In the genomic region with DNA sequence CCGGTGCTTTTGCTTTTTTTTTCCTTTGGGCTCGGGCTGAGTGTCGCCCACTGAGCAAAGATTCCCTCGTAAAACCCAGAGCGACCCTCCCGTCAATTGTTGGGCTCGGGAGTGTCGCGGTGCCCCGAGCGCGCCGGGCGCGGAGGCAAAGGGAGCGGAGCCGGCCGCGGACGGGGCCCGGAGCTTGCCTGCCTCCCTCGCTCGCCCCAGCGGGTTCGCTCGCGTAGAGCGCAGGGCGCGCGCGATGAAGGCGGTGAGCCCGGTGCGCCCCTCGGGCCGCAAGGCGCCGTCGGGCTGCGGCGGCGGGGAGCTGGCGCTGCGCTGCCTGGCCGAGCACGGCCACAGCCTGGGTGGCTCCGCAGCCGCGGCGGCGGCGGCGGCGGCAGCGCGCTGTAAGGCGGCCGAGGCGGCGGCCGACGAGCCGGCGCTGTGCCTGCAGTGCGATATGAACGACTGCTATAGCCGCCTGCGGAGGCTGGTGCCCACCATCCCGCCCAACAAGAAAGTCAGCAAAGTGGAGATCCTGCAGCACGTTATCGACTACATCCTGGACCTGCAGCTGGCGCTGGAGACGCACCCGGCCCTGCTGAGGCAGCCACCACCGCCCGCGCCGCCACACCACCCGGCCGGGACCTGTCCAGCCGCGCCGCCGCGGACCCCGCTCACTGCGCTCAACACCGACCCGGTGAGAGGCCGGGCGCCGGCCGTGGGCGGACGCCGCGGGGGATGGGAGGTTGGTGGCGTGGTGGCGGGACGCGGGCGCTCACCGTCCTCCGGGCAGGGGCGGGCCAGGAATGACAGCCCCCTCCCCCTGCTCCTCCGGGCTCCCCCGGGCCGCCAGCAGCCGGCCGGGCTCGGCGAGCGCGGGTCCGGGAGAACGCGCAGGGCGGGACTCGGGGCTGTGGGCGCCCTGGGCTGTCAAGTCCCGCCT, we compare ENCODE assay signal across 8 cellular contexts. TPM values are rescaled to one million over a fixed set of nuclear protein-coding genes. Genes with fewer than 3 reads are reported as not detected.
A peak's percentile ranks its signal among the peaks of the same experiment; 100 is the strongest.
DNase-seq lines count a peak whose midpoint lies in the region; ATAC-seq and TF ChIP-seq lines count a peak whose summit lies in the region.

No MANE protein-coding gene starts in this region.

- H3K18ac ChIP-seq in IMR-90 (ENCODE audit: low read depth, low read length): no peak overlapping the region

- H3K4me1 Mint-ChIP-seq in activated T-helper 2 cell treated with anti-CD3 and anti-CD28 coated beads, Interferon-gamma antibody, Interleukin-2, Interleukin-4, amounts not matched to agents 10 μg/mL and 5 μg/mL and 100 μg/mL, durations not matched to agents 14 hours and 24 hours and 36 hours (ENCODE audit: low read depth): peaks cover 2% of the 10 kb centered on the region

- H3K4me1 ChIP-seq in IMR-90 (ENCODE audit: control insufficient read depth, insufficient read depth, low read length) (no peaks in the 10 kb centered on the region), endocrine pancreas (ENCODE audit: control insufficient read depth, insufficient read depth, low read length) (peaks cover 13% of the 10 kb centered on the region), mesodermal cell (ENCODE audit: control insufficient read depth, insufficient read depth, low read length, poor library complexity, severe bottlenecking) (peaks cover 38% of the 10 kb centered on the region)

- H3K4me3 ChIP-seq in IMR-90 (ENCODE audit: insufficient read depth, low read depth, low read length) (peak overlapping the region; percentile 78), endocrine pancreas (ENCODE audit: control insufficient read depth, insufficient read depth, low read length) (no peak overlapping the region), mesodermal cell (ENCODE audit: extremely low read depth, insufficient read depth, low read length, poor library complexity, severe bottlenecking) (peak overlapping the region; percentile 85)

- dilution Hi-C loops in IMR-90 (cut with HindIII; ENCODE audit: low sequenced_read_pairs, unreplicated experiment): no loop called here

- H3K4me2 ChIP-seq in IMR-90 (ENCODE audit: low read depth, low read length): peak overlapping the region; percentile 91

- no TSS peak for BruUV-seq in IMR-90 (replicated peaks; lab: Mats Ljungman, UMichigan)

- H2AK9ac ChIP-seq in IMR-90 (replicated peaks; ENCODE audit: low read depth, low read length, poor library complexity): peak overlapping the region; percentile 43

- ATAC-seq in IMR-90 (ENCODE audit: low read depth): peak; percentile 30
- ATAC-seq in activated naive CD4-positive, alpha-beta T cell treated with anti-CD3 and anti-CD28 coated beads, Interleukin-2, amount 50 U/mL, for 72 hours: no peak

- intact Hi-C loops in IMR-90 (cut with micrococcal nuclease): loop anchor here (1.0 to 5.0 kb wide), 2 partner anchors 33 to 120 kb away; no protein-coding TSS in a partner anchor
- intact Hi-C loops in activated T-helper 2 cell treated with anti-CD3 and anti-CD28 coated beads, Interferon-gamma antibody, Interleukin-2, Interleukin-4, amounts not matched to agents 10 μg/mL and 5 μg/mL and 100 μg/mL, durations not matched to agents 14 hours and 24 hours and 36 hours (cut with micrococcal nuclease): loop anchor here (10.0 kb wide), 1 partner anchor 1757 kb away; the partner anchor contains the start of gene SOX4

- 0 out of 2 replicates have a peak overlapping the region, but pooled peaks have one; percentile 47 for H3K23ac ChIP-seq in IMR-90 (ENCODE audit: low read depth, low read length)

- no peak for TF ChIP-seq CTCF in IMR-90 (conservative IDR thresholded peaks at IDR 0.05; ENCODE audit: low read depth, low read length)

- WGBS in IMR-90 (ENCODE audit: extremely low coverage in 2 of 2, insufficient read length in 1 of 2), 2 experiments: 1% methylated on average over 65 of the region's 122 CpGs; no CpG with 5 or more reads in 1 of the 2 experiments
- 1% methylated on average over 84 to 90 of the region's 122 CpGs for WGBS in mesodermal cell (ENCODE audit: insufficient coverage in 2 of 2), 2 experiments

- TF ChIP-seq POLR2A in IMR-90 (IDR thresholded peaks at IDR 0.05; ENCODE audit: low read depth, low read length): no peak

- H3K4ac ChIP-seq in IMR-90 (ENCODE audit: low read depth, low read length): no peak overlapping the region; the same call in 1 of the 2 replicates

- no peak overlapping the region for H3K27ac Mint-ChIP-seq in activated T-helper 2 cell treated with anti-CD3 and anti-CD28 coated beads, Interferon-gamma antibody, Interleukin-2, Interleukin-4, amounts not matched to agents 10 μg/mL and 5 μg/mL and 100 μg/mL, durations not matched to agents 14 hours and 24 hours and 36 hours
- no peak overlapping the region for H3K27ac Mint-ChIP-seq in activated naive CD4-positive, alpha-beta T cell treated with anti-CD3 and anti-CD28 coated beads, Interleukin-2, amount 50 U/mL, for 72 hours

- peaks cover 0 to 9% of the 10 kb centered on the region in 2 experiments; a peak in 3 of 4 replicates for H3K79me1 ChIP-seq in IMR-90 (ENCODE audit: low read depth in 1 of 2, low read length in 2 of 2)

- peak overlapping the region; percentile 26 for H3K27ac ChIP-seq in IMR-90 (ENCODE audit: insufficient read depth, low read length)
- H3K27ac ChIP-seq in mesodermal cell (ENCODE audit: low read depth, low read length, severe bottlenecking): peak overlapping the region; percentile 90

- no peak overlapping the region for H2BK120ac ChIP-seq in IMR-90 (ENCODE audit: low read depth, low read length)

- H3K36me3 ChIP-seq in IMR-90 (ENCODE audit: control insufficient read depth, insufficient read depth, low read length) (no peaks in the 10 kb centered on the region), endocrine pancreas (ENCODE audit: control insufficient read depth, insufficient read depth, low read length) (no peaks in the 10 kb centered on the region), mesodermal cell (ENCODE audit: control insufficient read depth, insufficient read depth, low read length) (no peaks in the 10 kb centered on the region)

- H2AFZ ChIP-seq in IMR-90 (replicated peaks; ENCODE audit: low read length, poor library complexity): peak overlapping the region; percentile 92

- no peak overlapping the region for H2BK15ac ChIP-seq in IMR-90 (ENCODE audit: low read depth, low read length)

- in situ Hi-C loops in IMR-90 (cut with MboI; ENCODE audit: low sequenced_read_pairs): no loop called here

- H4K20me1 ChIP-seq in IMR-90 (ENCODE audit: insufficient read depth, low read length): peaks cover 10% of the 10 kb centered on the region; the same call in 1 of the 2 replicates

- H3K56ac ChIP-seq in IMR-90 (ENCODE audit: extremely low read depth, insufficient read depth, low read length): peak overlapping the region; percentile 38

- H4K91ac ChIP-seq in IMR-90 (ENCODE audit: insufficient read depth, low read depth, low read length): no peak overlapping the region; the same call in 1 of the 2 replicates

- no peak overlapping the region for H3K4me3 Mint-ChIP-seq in activated T-helper 2 cell treated with anti-CD3 and anti-CD28 coated beads, Interferon-gamma antibody, Interleukin-2, Interleukin-4, amounts not matched to agents 10 μg/mL and 5 μg/mL and 100 μg/mL, durations not matched to agents 14 hours and 24 hours and 36 hours (ENCODE audit: low read depth)

- H3K9ac ChIP-seq in IMR-90 (ENCODE audit: low read depth, low read length) (peak overlapping the region; percentile 65), endocrine pancreas (ENCODE audit: control insufficient read depth, insufficient read depth, low read length) (peak overlapping the region; percentile 87)

- peak overlapping the region; percentile 5 for H2BK5ac ChIP-seq in IMR-90 (ENCODE audit: low read depth, low read length, poor library complexity, severe bottlenecking)

- DNase-seq in AG20443 (ENCODE audit: low spot score) (peak; percentile 61), IMR-90 (peak; percentile 38), dedifferentiated amniotic fluid mesenchymal stem cell (ENCODE audit: extremely low spot score) (no peak), DMS79 (lab: John Stamatoyannopoulos, UW) (no peak)
- no peak for DNase-seq in activated T-helper 2 cell treated with anti-CD3 and anti-CD28 coated beads, Interferon-gamma antibody, Interleukin-2, Interleukin-4, amounts not matched to agents 10 μg/mL and 5 μg/mL and 100 μg/mL, durations not matched to agents 14 hours and 24 hours and 36 hours (ENCODE audit: low spot score)
- DNase-seq in activated naive CD4-positive, alpha-beta T cell treated with anti-CD3 and anti-CD28 coated beads, Interleukin-2, amount 50 U/mL, for 72 hours (ENCODE audit: low spot score in 2 of 2): no peak

- H3K27me3 Mint-ChIP-seq in activated T-helper 2 cell treated with anti-CD3 and anti-CD28 coated beads, Interferon-gamma antibody, Interleukin-2, Interleukin-4, amounts not matched to agents 10 μg/mL and 5 μg/mL and 100 μg/mL, durations not matched to agents 14 hours and 24 hours and 36 hours (ENCODE audit: low read depth): peaks cover 50% of the 10 kb centered on the region

- H3K36me3 Mint-ChIP-seq in activated T-helper 2 cell treated with anti-CD3 and anti-CD28 coated beads, Interferon-gamma antibody, Interleukin-2, Interleukin-4, amounts not matched to agents 10 μg/mL and 5 μg/mL and 100 μg/mL, durations not matched to agents 14 hours and 24 hours and 36 hours (ENCODE audit: low read depth): peaks cover 3% of the 10 kb centered on the region
- H3K36me3 Mint-ChIP-seq in activated naive CD4-positive, alpha-beta T cell treated with anti-CD3 and anti-CD28 coated beads, Interleukin-2, amount 50 U/mL, for 72 hours: peaks cover 0 to 10% of the 10 kb centered on the region in 2 donors

- H4K5ac ChIP-seq in IMR-90 (ENCODE audit: low read depth, low read length): no peak overlapping the region

- no peak for TF ChIP-seq RAD21 in IMR-90 (IDR thresholded peaks at IDR 0.05; ENCODE audit: low read length)

- no peaks in the 10 kb centered on the region for H3K27me3 ChIP-seq in IMR-90 (ENCODE audit: control insufficient read depth, insufficient read depth, low read length)
- H3K27me3 ChIP-seq in endocrine pancreas (ENCODE audit: control insufficient read depth, insufficient read depth, low read length): no peaks in the 10 kb centered on the region

- H3K9me1 ChIP-seq in IMR-90 (ENCODE audit: insufficient read depth, low read length): no peaks in the 10 kb centered on the region

- no peak overlapping the region for H3K14ac ChIP-seq in IMR-90 (replicated peaks; ENCODE audit: low read depth, low read length)

- POLR2A ChIA-PET in IMR-90 (lab: Charles Lee; ENCODE audit: unreplicated experiment): no interaction called here

- no peak overlapping the region for H2BK20ac ChIP-seq in IMR-90 (ENCODE audit: low read depth, low read length)

- H3K9me3 ChIP-seq in IMR-90 (ENCODE audit: control insufficient read depth, insufficient read depth, low read length) (no peaks in the 10 kb centered on the region), endocrine pancreas (ENCODE audit: control insufficient read depth, low read length) (no peaks in the 10 kb centered on the region), mesodermal cell (ENCODE audit: control insufficient read depth, low read length) (no peaks in the 10 kb centered on the region)

- no peak overlapping the region for H4K8ac ChIP-seq in IMR-90 (ENCODE audit: low read depth in 2 of 2, low read length in 2 of 2)

- no peak overlapping the region for H2AK5ac ChIP-seq in IMR-90 (ENCODE audit: low read depth, low read length)

- CTCF ChIA-PET in IMR-90 (lab: Yijun Ruan, JAX): interaction anchor here (0.7 to 0.8 kb wide), 2 partner anchors 210 to 1286 kb away, joined by 3 to 5 read pairs; no protein-coding TSS in a partner anchor

- H3K9me3 Mint-ChIP-seq in activated T-helper 2 cell treated with anti-CD3 and anti-CD28 coated beads, Interferon-gamma antibody, Interleukin-2, Interleukin-4, amounts not matched to agents 10 μg/mL and 5 μg/mL and 100 μg/mL, durations not matched to agents 14 hours and 24 hours and 36 hours: no peaks in the 10 kb centered on the region
- no peaks in the 10 kb centered on the region for H3K9me3 Mint-ChIP-seq in activated naive CD4-positive, alpha-beta T cell treated with anti-CD3 and anti-CD28 coated beads, Interleukin-2, amount 50 U/mL, for 72 hours

RNA-seq across cellular contexts. Expression of gene ID4, which starts 0.6 kb away (rescaled TPM):
- total RNA-seq in IMR-90 (2012; rRNA removed): 3.0 and 11.1 TPM in 2 replicates
- polyA plus RNA-seq in IMR-90 (2012; rRNA removed): 3.6 and 7.3 TPM in 2 replicates
- polyA plus RNA-seq in IMR-90 (2012; cell fraction: cytosol; rRNA removed): 4.3 and 6.7 TPM in 2 replicates
- polyA plus RNA-seq in IMR-90 (2012; cell fraction: nucleus; rRNA removed; ENCODE audit: low replicate concordance): 32.9 and 35.8 TPM in 2 replicates
- 46.9 TPM for polyA plus RNA-seq in mesodermal cell (2013, experiment 1 of 2)
- 38.6 TPM for polyA plus RNA-seq in mesodermal cell (2013, experiment 2 of 2)
- total RNA-seq in activated T-helper 2 cell treated with anti-CD3 and anti-CD28 coated beads, Interferon-gamma antibody, Interleukin-2, Interleukin-4, amounts not matched to agents 10 μg/mL and 5 μg/mL and 100 μg/mL, durations not matched to agents 14 hours and 24 hours and 36 hours: not detected in 2 replicates
- total RNA-seq in activated naive CD4-positive, alpha-beta T cell treated with anti-CD3 and anti-CD28 coated beads, Interleukin-2, amount 50 U/mL, for 72 hours: not detected

Comparison
In these comparisons a context has a peak if more than half of its experiments do, and no peak if none do; other contexts are left out.
1. DNase-seq: peak in AG20443 (single experiment) and IMR-90 (single experiment); none in activated T-helper 2 cell treated with anti-CD3 and anti-CD28 coated beads, Interferon-gamma antibody, Interleukin-2, Interleukin-4, amounts not matched to agents 10 μg/mL and 5 μg/mL and 100 μg/mL, durations not matched to agents 14 hours and 24 hours and 36 hours (single experiment), activated naive CD4-positive, alpha-beta T cell treated with anti-CD3 and anti-CD28 coated beads, Interleukin-2, amount 50 U/mL, for 72 hours (0 of 2), dedifferentiated amniotic fluid mesenchymal stem cell (single experiment) and DMS79 (single experiment).